In the genomic region with DNA sequence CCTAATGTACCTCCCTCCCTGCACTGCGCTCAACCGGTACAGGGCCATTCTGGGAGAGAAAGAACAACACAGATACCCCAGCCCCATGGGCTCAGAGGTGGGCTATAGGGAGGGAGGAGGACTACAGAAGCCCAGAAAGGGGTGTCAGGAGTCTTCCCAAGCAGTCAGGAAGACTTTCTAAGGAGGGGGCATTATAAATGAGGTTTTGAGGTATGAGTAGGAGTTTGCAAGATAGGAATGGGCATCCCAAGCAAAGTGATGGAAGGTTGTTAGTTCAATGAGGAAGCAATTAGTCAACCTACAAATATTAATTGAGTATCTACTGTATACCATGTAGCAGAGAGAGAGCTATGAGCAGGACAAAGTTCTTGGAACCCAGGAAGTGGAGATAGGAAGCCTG, we compare ENCODE assay signal across 28 cellular contexts. TPM values are rescaled to one million over a fixed set of nuclear protein-coding genes. Genes with fewer than 3 reads are reported as not detected.
"Had no signal": no experiment of that assay in that cellular context is flagged by ENCODE, and none has a peak within 500 bp of the region (broad histone marks: within the 10 kb centered on the region; RNA-seq: fewer than 3 reads in every experiment).

No MANE protein-coding gene starts in this region.

- H3K36me3 ChIP-seq: adrenal gland, ascending aorta, brain microvascular endothelial cell, transverse colon, uterus had no signal

- FAIRE-seq: keratinocyte, small intestine had no signal

- H3K27ac Mint-ChIP-seq: dendritic cell treated with granulocyte-macrophage colony-stimulating factor and Interleukin-4, amounts not matched to agents 40 ng/mL and 50 ng/mL, for 4 days; stimulated activated naive B cell treated with anti-CD40 and anti-IgM and Interleukin-4, amounts not matched to agents 10 μg/mL and 1 μg/mL and 100 μg/mL, for 72 hours had no signal

- H3K27ac ChIP-seq: adrenal gland, ascending aorta, brain microvascular endothelial cell, foreskin keratinocyte, transverse colon, uterus had no signal

- H3K27me3 ChIP-seq: ascending aorta, brain microvascular endothelial cell, foreskin keratinocyte had no signal

- H3K4me1 ChIP-seq: adrenal gland, ascending aorta, foreskin keratinocyte, uterus had no signal

- H3K4me3 ChIP-seq: adrenal gland, ascending aorta, mucosa of descending colon, transverse colon, uterus had no signal

- H3K9me3 ChIP-seq: adrenal gland, ascending aorta, mucosa of descending colon, transverse colon, uterus had no signal

- ATAC-seq: foreskin keratinocyte; left colon; mucosa of descending colon; sciatic nerve; stimulated activated naive B cell treated with anti-CD40 and anti-IgM and Interleukin-4, amounts not matched to agents 10 μg/mL and 1 μg/mL and 100 μg/mL, for 72 hours had no signal

- H3K4me3 Mint-ChIP-seq: activated T-helper 1 cell treated with anti-CD3 and anti-CD28 coated beads, Interleukin-12 subunit alpha, Interleukin-12 subunit beta, Interleukin-2, Interleukin-4 antibody, amounts not matched to agents 30 ng/mL and 10 ng/mL and 1 ng/mL, durations not matched to agents 14 hours and 24 hours and 36 hours; dendritic cell treated with granulocyte-macrophage colony-stimulating factor and Interleukin-4, amounts not matched to agents 40 ng/mL and 50 ng/mL, for 4 days; stimulated activated naive B cell treated with anti-CD40 and anti-IgM and Interleukin-4, amounts not matched to agents 10 μg/mL and 1 μg/mL and 100 μg/mL, for 72 hours had no signal

- H3K9me3 Mint-ChIP-seq: activated T-helper 1 cell treated with anti-CD3 and anti-CD28 coated beads, Interleukin-12 subunit alpha, Interleukin-12 subunit beta, Interleukin-2, Interleukin-4 antibody, amounts not matched to agents 30 ng/mL and 10 ng/mL and 1 ng/mL, durations not matched to agents 14 hours and 24 hours and 36 hours; dendritic cell treated with granulocyte-macrophage colony-stimulating factor and Interleukin-4, amounts not matched to agents 40 ng/mL and 50 ng/mL, for 4 days; stimulated activated naive B cell treated with anti-CD40 and anti-IgM and Interleukin-4, amounts not matched to agents 10 μg/mL and 1 μg/mL and 100 μg/mL, for 72 hours had no signal

- DNase-seq: activated CD4-positive, alpha-beta T cell treated with anti-CD3 and anti-CD28 coated beads for 4 hours; activated CD4-positive, alpha-beta T cell treated with anti-CD3 and anti-CD28 coated beads, Interleukin-2, amount 50 U/mL, for 48 hours; activated CD4-positive, CD25-positive, alpha-beta regulatory T cell; adrenal gland; brain microvascular endothelial cell; caudate nucleus; effector CD8-positive, alpha-beta T cell; foreskin keratinocyte; left colon; mesendoderm; mucosa of descending colon; nucleus accumbens; small intestine; stimulated activated CD4-positive, alpha-beta T cell treated with anti-CD3 and anti-CD28 coated beads, Interleukin-2, amount 100 ng/mL, for 24 hours; stimulated activated naive B cell treated with anti-CD40 and anti-IgM and Interleukin-4, amounts not matched to agents 10 μg/mL and 1 μg/mL and 100 μg/mL, for 72 hours; transverse colon; uterus had no signal

RNA-seq across cellular contexts. Expression of a gene that starts 6.3 kb away (rescaled TPM):
- total RNA-seq: activated T-helper 1 cell treated with anti-CD3 and anti-CD28 coated beads, Interleukin-12 subunit alpha, Interleukin-12 subunit beta, Interleukin-2, Interleukin-4 antibody, amounts not matched to agents 30 ng/mL and 10 ng/mL and 1 ng/mL, durations not matched to agents 14 hours and 24 hours and 36 hours; glomerular endothelial cell; temporal lobe had no signal
- polyA plus RNA-seq: neural cell had no signal

RNA-seq across cellular contexts. Expression of a gene that starts 32.7 kb away (rescaled TPM):
- total RNA-seq: ascending aorta, glomerular endothelial cell, left colon, lower leg skin, mucosa of descending colon, posterior vena cava, renal cortical epithelial cell, sciatic nerve, temporal lobe, transverse colon, uterus had no signal
- polyA plus RNA-seq: keratinocyte, neural cell had no signal

RNA-seq across cellular contexts. Expression of a gene that starts 37.4 kb away (rescaled TPM):
- total RNA-seq: ascending aorta had no signal
